Comparison of ENCODE assay signal across 1 cellular context in genomic region chr1:156656779-156657160, GRCh38.
TF ChIP-seq lines count a peak whose summit lies in the region.

No MANE protein-coding gene starts in this region.

TF ChIP-seq in GM12878, 131 proteins besides CTCF, POLR2A, EP300 and RAD21:
- TF ChIP-seq WRNIP1 (IDR thresholded peaks at IDR 0.05; ENCODE audit: borderline replicate concordance, low read depth, low read length), result no peak
- TF ChIP-seq E2F8 (IDR thresholded peaks at IDR 0.05; ENCODE audit: low read depth, partially characterized antibody), result no peak
